Comparison of ENCODE assay signal across 1 cellular context in genomic region chr21:37101384-37101783, GRCh38.
TF ChIP-seq lines count a peak whose summit lies in the region.

No MANE protein-coding gene starts in this region.

TF ChIP-seq in IMR-90, 13 proteins besides CTCF, POLR2A, EP300 and RAD21:
- TF ChIP-seq ELK1 (IDR thresholded peaks at IDR 0.05; ENCODE audit: borderline replicate concordance, low read depth, low read length) (no peak), CEBPB (IDR thresholded peaks at IDR 0.05; ENCODE audit: low read depth, low read length) (no peak), RCOR1 (IDR thresholded peaks at IDR 0.05; ENCODE audit: insufficient replicate concordance, low read length) (no peak), BHLHE40 (IDR thresholded peaks at IDR 0.05; ENCODE audit: low read depth, low read length) (no peak), RFX5 (IDR thresholded peaks at IDR 0.05; ENCODE audit: low read depth, low read length) (no peak), NFE2L2 (IDR thresholded peaks at IDR 0.05; ENCODE audit: low read depth, low read length) (no peak), MXI1 (IDR thresholded peaks at IDR 0.05; ENCODE audit: borderline replicate concordance, low read depth, low read length) (no peak), SMC3 (IDR thresholded peaks at IDR 0.05; ENCODE audit: low read depth, low read length) (no peak), MAFK (IDR thresholded peaks at IDR 0.05; ENCODE audit: low read depth, low read length) (no peak), CHD1 (IDR thresholded peaks at IDR 0.05; ENCODE audit: low read depth, low read length) (no peak), FOS (IDR thresholded peaks at IDR 0.05; ENCODE audit: low read depth, low read length) (no peak), MAZ (IDR thresholded peaks at IDR 0.05; ENCODE audit: borderline replicate concordance, low read depth, low read length) (no peak), USF2 (IDR thresholded peaks at IDR 0.05; ENCODE audit: low read depth, low read length) (no peak)
